20 cellular contexts compared by ENCODE assay signal in genomic region chr6:19664050-19664449, GRCh38.
DNase-seq lines count a peak whose midpoint lies in the region; ATAC-seq and TF ChIP-seq lines count a peak whose summit lies in the region.
"Had no signal": no experiment of that assay in that cellular context is flagged by ENCODE, and none has a peak within 500 bp of the region (broad histone marks: within the 10 kb centered on the region; RNA-seq: fewer than 3 reads in every experiment).

No MANE protein-coding gene starts in this region.

- no peak overlapping the region for H3K4me3 Mint-ChIP-seq in type B pancreatic cell
- no peak overlapping the region for H3K4me3 Mint-ChIP-seq in activated T-cell treated with anti-CD3 and anti-CD28 coated beads, Interleukin-2, amount 50 U/mL, for 72 hours
- H3K4me3 Mint-ChIP-seq: CD8-positive, alpha-beta memory T cell; T-cell had no signal

- peaks cover 41% of the 10 kb centered on the region for H3K4me1 Mint-ChIP-seq in type B pancreatic cell (ENCODE audit: unreplicated experiment)
- H3K4me1 Mint-ChIP-seq in activated T-cell treated with anti-CD3 and anti-CD28 coated beads, Interleukin-2, amount 50 U/mL, for 72 hours (ENCODE audit: low read depth): no peaks in the 10 kb centered on the region
- H3K4me1 Mint-ChIP-seq: CD8-positive, alpha-beta memory T cell; T-cell had no signal

- peaks cover 18% of the 10 kb centered on the region for H3K4me1 ChIP-seq in DOHH2 (ENCODE audit: control insufficient read depth, low read length)
- H3K4me1 ChIP-seq in iPS-18a (ENCODE audit: control insufficient read depth, low read depth, low read length): peaks cover 42% of the 10 kb centered on the region
- H3K4me1 ChIP-seq: SJCRH30 had no signal

- H3K9ac ChIP-seq in iPS-18a (ENCODE audit: low read length): no peak overlapping the region
- H3K9ac ChIP-seq: KMS-11 had no signal

- no peaks in the 10 kb centered on the region for H3K79me2 ChIP-seq in DOHH2 (ENCODE audit: control insufficient read depth, low read length)

- H3K27me3 Mint-ChIP-seq in type B pancreatic cell: no peaks in the 10 kb centered on the region
- H3K27me3 Mint-ChIP-seq in activated T-cell treated with anti-CD3 and anti-CD28 coated beads, Interleukin-2, amount 50 U/mL, for 72 hours (ENCODE audit: low read depth): no peaks in the 10 kb centered on the region
- H3K27me3 Mint-ChIP-seq: CD8-positive, alpha-beta memory T cell; T-cell had no signal

- DNase-seq in NCI-H69 (lab: John Stamatoyannopoulos, UW): peak; percentile 44
- no peak for DNase-seq in type B pancreatic cell (ENCODE audit: extremely low spot score, unreplicated experiment)
- no peak for DNase-seq in cortex of kidney (lab: John Stamatoyannopoulos, UW)
- DNase-seq in activated T-cell treated with anti-CD3 and anti-CD28 coated beads, Interleukin-2, amount 50 U/mL, for 72 hours: no peak
- DNase-seq: CD8-positive, alpha-beta memory T cell; GOT3; IMR-90; NCI-H1092 treated with DMSO at 0.1 percent for 48 hours; NCI-H1436 treated with DMSO at 0.1 percent for 48 hours; NCI-H2029; NCI-H510A; NCI-H82; OCI-M1; SJCRH30; T-cell had no signal

- peaks cover 5% of the 10 kb centered on the region for H3K9me3 Mint-ChIP-seq in type B pancreatic cell
- peaks cover 2 to 3% of the 10 kb centered on the region in 2 donors for H3K9me3 Mint-ChIP-seq in activated T-cell treated with anti-CD3 and anti-CD28 coated beads, Interleukin-2, amount 50 U/mL, for 72 hours

- no peaks in the 10 kb centered on the region for H3K9me2 ChIP-seq in DOHH2 (replicated peaks; ENCODE audit: control insufficient read depth, low read length)

- no peaks in the 10 kb centered on the region for H3K27me3 ChIP-seq in DOHH2 (ENCODE audit: control insufficient read depth, low read length)
- H3K27me3 ChIP-seq in iPS-18a (ENCODE audit: control insufficient read depth, insufficient read depth, low read length): no peaks in the 10 kb centered on the region
- H3K27me3 ChIP-seq: SJCRH30 had no signal

- H3K4me3 ChIP-seq in DOHH2 (ENCODE audit: low read length) (no peak overlapping the region), iPS-18a (ENCODE audit: low read length) (peak overlapping the region; percentile 22)
- H3K4me3 ChIP-seq: SJCRH30 had no signal

- H3K9me3 ChIP-seq in DOHH2 (ENCODE audit: control insufficient read depth, insufficient read depth, low read length) (no peaks in the 10 kb centered on the region), iPS-18a (ENCODE audit: control insufficient read depth, low read depth, low read length) (no peaks in the 10 kb centered on the region)
- H3K9me3 ChIP-seq: SJCRH30 had no signal

- H3F3A ChIP-seq in DOHH2 (ENCODE audit: control insufficient read depth, insufficient read depth): no peaks in the 10 kb centered on the region

- H3K27ac ChIP-seq in DOHH2 (ENCODE audit: low read depth, low read length) (no peak overlapping the region), iPS-18a (ENCODE audit: low read length) (no peak overlapping the region)
- H3K27ac ChIP-seq: C4-2B, KMS-11, SJCRH30 had no signal

- no peak for ATAC-seq in activated T-cell treated with anti-CD3 and anti-CD28 coated beads, Interleukin-2, amount 50 U/mL, for 72 hours (replicated peaks in 1 of 2)
- ATAC-seq in HG03025 (IDR thresholded peaks at IDR 0.05; ENCODE audit: low FRiP score, unreplicated experiment): no peak
- ATAC-seq: T-cell had no signal

- H3K36me3 Mint-ChIP-seq in type B pancreatic cell: no peaks in the 10 kb centered on the region
- H3K36me3 Mint-ChIP-seq in activated T-cell treated with anti-CD3 and anti-CD28 coated beads, Interleukin-2, amount 50 U/mL, for 72 hours (ENCODE audit: insufficient read depth in 2 of 2): no peaks in the 10 kb centered on the region
- H3K36me3 Mint-ChIP-seq: CD8-positive, alpha-beta memory T cell; T-cell had no signal

- no peaks in the 10 kb centered on the region for H3K36me3 ChIP-seq in DOHH2 (ENCODE audit: control insufficient read depth, low read length)
- H3K36me3 ChIP-seq in iPS-18a (ENCODE audit: control insufficient read depth, low read depth, low read length): no peaks in the 10 kb centered on the region
- H3K36me3 ChIP-seq: SJCRH30 had no signal

- H3K27ac Mint-ChIP-seq in type B pancreatic cell: peak overlapping the region; percentile 26
- no peak overlapping the region for H3K27ac Mint-ChIP-seq in activated T-cell treated with anti-CD3 and anti-CD28 coated beads, Interleukin-2, amount 50 U/mL, for 72 hours
- H3K27ac Mint-ChIP-seq: CD8-positive, alpha-beta memory T cell; T-cell had no signal

- H4K20me1 ChIP-seq in DOHH2 (ENCODE audit: control insufficient read depth, insufficient read depth, low read depth, low read length): no peaks in the 10 kb centered on the region

- no peak for TF ChIP-seq CTCF in DOHH2 (IDR thresholded peaks at IDR 0.05; ENCODE audit: low read depth, low read length, poor library complexity, severe bottlenecking)
- TF ChIP-seq CTCF in type B pancreatic cell (conservative IDR thresholded peaks at IDR 0.05): no peak

- H3K4me2 ChIP-seq in DOHH2 (ENCODE audit: low read length): peak overlapping the region; percentile 35; the same call in 1 of the 2 replicates
- H3K4me2 ChIP-seq: KMS-11 had no signal
